1 cellular context compared by ENCODE assay signal in genomic region chr16:81448154-81449131, GRCh38.
TF ChIP-seq lines count a peak whose summit lies in the region.

No MANE protein-coding gene starts in this region.

TF ChIP-seq in HepG2, 621 proteins besides CTCF, POLR2A, EP300 and RAD21 (continues in another document):
- TF ChIP-seq NONO (IDR thresholded peaks at IDR 0.05) = no peak
- peak; percentile 99 for TF ChIP-seq NONO (CRISPR knock-in tag; conservative IDR thresholded peaks at IDR 0.05)
- TF ChIP-seq ZNF580 (CRISPR knock-in tag; IDR thresholded peaks at IDR 0.05; ENCODE audit: borderline replicate concordance, low read depth) = peak; percentile 96
- no peak for TF ChIP-seq ZNF576 (CRISPR knock-in tag; IDR thresholded peaks at IDR 0.05)
- TF ChIP-seq ZNF142 (CRISPR knock-in tag; IDR thresholded peaks at IDR 0.05) = peak; percentile 83; the same call in 1 of the 2 replicates
- TF ChIP-seq ZNF12 (CRISPR knock-in tag; IDR thresholded peaks at IDR 0.05) = peak; percentile 64; the same call in 1 of the 2 replicates
- TF ChIP-seq ZBTB44 (CRISPR knock-in tag; IDR thresholded peaks at IDR 0.05) = 0 out of 2 replicates have a peak, but pooled peaks have one; percentile 66
- TF ChIP-seq KLF11 (CRISPR knock-in tag; IDR thresholded peaks at IDR 0.05) = peak; percentile 81
- peak; percentile 90 for TF ChIP-seq ZNF709 (CRISPR knock-in tag; IDR thresholded peaks at IDR 0.05)
- TF ChIP-seq RBM39 (IDR thresholded peaks at IDR 0.05; ENCODE audit: low read depth, low read length, poor library complexity, severe bottlenecking) = peak; percentile 85
- TF ChIP-seq ZNF562 (CRISPR knock-in tag; IDR thresholded peaks at IDR 0.05; ENCODE audit: borderline replicate concordance) = no peak
- TF ChIP-seq REL (CRISPR knock-in tag; conservative IDR thresholded peaks at IDR 0.05) = peak; percentile 30; the same call in 1 of the 2 replicates
- TF ChIP-seq EED (CRISPR knock-in tag; IDR thresholded peaks at IDR 0.05) = 0 out of 2 replicates have a peak, but pooled peaks have one; percentile 81
- TF ChIP-seq ZNF788 (CRISPR knock-in tag; IDR thresholded peaks at IDR 0.05; ENCODE audit: borderline replicate concordance) = peak; percentile 96; the same call in 1 of the 2 replicates
- TF ChIP-seq CSRNP1 (CRISPR knock-in tag; IDR thresholded peaks at IDR 0.05) = peak; percentile 44; the same call in 1 of the 2 replicates
- peak; percentile 91 for TF ChIP-seq ZNF136 (CRISPR knock-in tag; IDR thresholded peaks at IDR 0.05; ENCODE audit: low read depth)
- no peak for TF ChIP-seq LCORL (IDR thresholded peaks at IDR 0.05)
- TF ChIP-seq LCORL (CRISPR knock-in tag; IDR thresholded peaks at IDR 0.05) = peak; percentile 100
- peak; percentile 60 for TF ChIP-seq ZNF407 (CRISPR knock-in tag; IDR thresholded peaks at IDR 0.05; ENCODE audit: not compliant biosample characterization)
- TF ChIP-seq ZBTB20 (CRISPR knock-in tag; IDR thresholded peaks at IDR 0.05; ENCODE audit: borderline replicate concordance, low read depth) = peak; percentile 92; the same call in 1 of the 2 replicates
- 0 out of 2 replicates have a peak, but pooled peaks have one; percentile 46 for TF ChIP-seq ZNF329 (CRISPR knock-in tag; IDR thresholded peaks at IDR 0.05; ENCODE audit: low read depth)
- no peak for TF ChIP-seq NBN (conservative IDR thresholded peaks at IDR 0.05)
- peak; percentile 68 for TF ChIP-seq ZFY (CRISPR knock-in tag; IDR thresholded peaks at IDR 0.05)
- no peak; the same call in 1 of the 2 replicates for TF ChIP-seq XBP1 (CRISPR knock-in tag; IDR thresholded peaks at IDR 0.05)
- peak; percentile 95 for TF ChIP-seq ZBTB7B (CRISPR knock-in tag; IDR thresholded peaks at IDR 0.05)
- peak; percentile 83; the same call in 1 of the 2 replicates for TF ChIP-seq ATF6 (CRISPR knock-in tag; conservative IDR thresholded peaks at IDR 0.05)
- peak; percentile 90; the same call in 1 of the 2 replicates for TF ChIP-seq ZFP1 (CRISPR knock-in tag; IDR thresholded peaks at IDR 0.05)
- peak; percentile 84; the same call in 1 of the 2 replicates for TF ChIP-seq MTF2 (CRISPR knock-in tag; IDR thresholded peaks at IDR 0.05; ENCODE audit: borderline replicate concordance)
- peak; percentile 98; the same call in 1 of the 2 replicates for TF ChIP-seq FOXO4 (CRISPR knock-in tag; conservative IDR thresholded peaks at IDR 0.05)
- TF ChIP-seq ZBTB33 (CRISPR knock-in tag; IDR thresholded peaks at IDR 0.05) = peak; percentile 67; the same call in 1 of the 2 replicates
- peak; percentile 90 for TF ChIP-seq SIX4 (CRISPR knock-in tag; IDR thresholded peaks at IDR 0.05)
- TF ChIP-seq NCOA2 (CRISPR knock-in tag; IDR thresholded peaks at IDR 0.05) = peak; percentile 90
